ENCODE assay signal across 1 cellular context in the genomic region with DNA sequence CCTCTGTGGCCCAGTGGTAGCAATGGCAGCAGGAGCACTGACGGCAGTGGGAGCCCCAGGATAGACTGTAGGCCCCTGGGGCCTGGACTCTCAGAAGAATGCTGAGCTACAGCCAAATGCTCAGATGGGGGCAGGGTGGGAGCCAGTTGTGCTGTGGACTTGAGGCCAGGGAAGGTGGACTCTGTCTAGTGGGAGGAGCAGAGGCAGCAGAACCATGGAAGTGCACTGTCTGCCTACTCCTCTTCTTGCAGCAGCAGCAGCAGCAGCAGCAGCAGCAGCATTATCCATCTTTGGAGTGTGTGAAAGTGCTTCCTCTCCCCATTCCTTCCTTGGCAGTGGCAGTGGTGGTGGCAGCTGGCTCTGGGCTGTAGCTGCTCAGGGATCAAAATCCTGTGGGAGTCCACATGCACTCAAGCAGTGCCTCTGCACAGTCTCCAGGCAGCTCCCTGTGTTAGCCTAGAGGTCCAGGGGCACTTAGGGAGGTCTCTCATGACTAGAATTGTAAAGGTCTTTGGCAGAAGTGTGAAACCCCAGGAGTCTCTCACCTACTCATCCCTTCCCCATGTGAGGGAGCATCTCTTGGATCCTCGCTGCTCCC.
A peak's percentile ranks its signal among the peaks of the same experiment; 100 is the strongest.
TF ChIP-seq lines count a peak whose summit lies in the region.

No MANE protein-coding gene starts in this region.

TF ChIP-seq in HepG2, 621 proteins besides CTCF, POLR2A, EP300 and RAD21:
- TF ChIP-seq, protein P1, sequence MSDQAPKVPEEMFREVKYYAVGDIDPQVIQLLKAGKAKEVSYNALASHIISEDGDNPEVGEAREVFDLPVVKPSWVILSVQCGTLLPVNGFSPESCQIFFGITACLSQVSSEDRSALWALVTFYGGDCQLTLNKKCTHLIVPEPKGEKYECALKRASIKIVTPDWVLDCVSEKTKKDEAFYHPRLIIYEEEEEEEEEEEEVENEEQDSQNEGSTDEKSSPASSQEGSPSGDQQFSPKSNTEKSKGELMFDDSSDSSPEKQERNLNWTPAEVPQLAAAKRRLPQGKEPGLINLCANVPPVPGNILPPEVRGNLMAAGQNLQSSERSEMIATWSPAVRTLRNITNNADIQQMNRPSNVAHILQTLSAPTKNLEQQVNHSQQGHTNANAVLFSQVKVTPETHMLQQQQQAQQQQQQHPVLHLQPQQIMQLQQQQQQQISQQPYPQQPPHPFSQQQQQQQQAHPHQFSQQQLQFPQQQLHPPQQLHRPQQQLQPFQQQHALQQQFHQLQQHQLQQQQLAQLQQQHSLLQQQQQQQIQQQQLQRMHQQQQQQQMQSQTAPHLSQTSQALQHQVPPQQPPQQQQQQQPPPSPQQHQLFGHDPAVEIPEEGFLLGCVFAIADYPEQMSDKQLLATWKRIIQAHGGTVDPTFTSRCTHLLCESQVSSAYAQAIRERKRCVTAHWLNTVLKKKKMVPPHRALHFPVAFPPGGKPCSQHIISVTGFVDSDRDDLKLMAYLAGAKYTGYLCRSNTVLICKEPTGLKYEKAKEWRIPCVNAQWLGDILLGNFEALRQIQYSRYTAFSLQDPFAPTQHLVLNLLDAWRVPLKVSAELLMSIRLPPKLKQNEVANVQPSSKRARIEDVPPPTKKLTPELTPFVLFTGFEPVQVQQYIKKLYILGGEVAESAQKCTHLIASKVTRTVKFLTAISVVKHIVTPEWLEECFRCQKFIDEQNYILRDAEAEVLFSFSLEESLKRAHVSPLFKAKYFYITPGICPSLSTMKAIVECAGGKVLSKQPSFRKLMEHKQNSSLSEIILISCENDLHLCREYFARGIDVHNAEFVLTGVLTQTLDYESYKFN (CRISPR knock-in tag; conservative IDR thresholded peaks at IDR 0.05) = 0 out of 2 replicates have a peak, but pooled peaks have one; percentile 17
- TF ChIP-seq, protein P2, sequence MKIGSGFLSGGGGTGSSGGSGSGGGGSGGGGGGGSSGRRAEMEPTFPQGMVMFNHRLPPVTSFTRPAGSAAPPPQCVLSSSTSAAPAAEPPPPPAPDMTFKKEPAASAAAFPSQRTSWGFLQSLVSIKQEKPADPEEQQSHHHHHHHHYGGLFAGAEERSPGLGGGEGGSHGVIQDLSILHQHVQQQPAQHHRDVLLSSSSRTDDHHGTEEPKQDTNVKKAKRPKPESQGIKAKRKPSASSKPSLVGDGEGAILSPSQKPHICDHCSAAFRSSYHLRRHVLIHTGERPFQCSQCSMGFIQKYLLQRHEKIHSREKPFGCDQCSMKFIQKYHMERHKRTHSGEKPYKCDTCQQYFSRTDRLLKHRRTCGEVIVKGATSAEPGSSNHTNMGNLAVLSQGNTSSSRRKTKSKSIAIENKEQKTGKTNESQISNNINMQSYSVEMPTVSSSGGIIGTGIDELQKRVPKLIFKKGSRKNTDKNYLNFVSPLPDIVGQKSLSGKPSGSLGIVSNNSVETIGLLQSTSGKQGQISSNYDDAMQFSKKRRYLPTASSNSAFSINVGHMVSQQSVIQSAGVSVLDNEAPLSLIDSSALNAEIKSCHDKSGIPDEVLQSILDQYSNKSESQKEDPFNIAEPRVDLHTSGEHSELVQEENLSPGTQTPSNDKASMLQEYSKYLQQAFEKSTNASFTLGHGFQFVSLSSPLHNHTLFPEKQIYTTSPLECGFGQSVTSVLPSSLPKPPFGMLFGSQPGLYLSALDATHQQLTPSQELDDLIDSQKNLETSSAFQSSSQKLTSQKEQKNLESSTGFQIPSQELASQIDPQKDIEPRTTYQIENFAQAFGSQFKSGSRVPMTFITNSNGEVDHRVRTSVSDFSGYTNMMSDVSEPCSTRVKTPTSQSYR (CRISPR knock-in tag; IDR thresholded peaks at IDR 0.05; ENCODE audit: borderline replicate concordance) = peak; percentile 59; the same call in 1 of the 2 replicates
- TF ChIP-seq SP5 (CRISPR knock-in tag; IDR thresholded peaks at IDR 0.05; ENCODE audit: borderline replicate concordance, low read depth) (peak; percentile 16; the same call in 1 of the 2 replicates), HNF4A (CRISPR knock-in tag; IDR thresholded peaks at IDR 0.05) (peak; percentile 78), TAF1 (CRISPR knock-in tag; IDR thresholded peaks at IDR 0.05) (no peak), HOXA7 (CRISPR knock-in tag; IDR thresholded peaks at IDR 0.05) (no peak), YY1 (IDR thresholded peaks at IDR 0.05; ENCODE audit: insufficient read depth, insufficient replicate concordance, low read depth, low read length) (peak; percentile 20), PAWR (CRISPR knock-in tag; IDR thresholded peaks at IDR 0.05; ENCODE audit: borderline replicate concordance) (no peak), HNF4G (IDR thresholded peaks at IDR 0.05; ENCODE audit: borderline replicate concordance, low read depth, low read length) (peak; percentile 47; the same call in 1 of the 2 replicates), HNF4G (CRISPR knock-in tag; IDR thresholded peaks at IDR 0.05; ENCODE audit: borderline replicate concordance, low read depth) (no peak), MAFK (conservative IDR thresholded peaks at IDR 0.05 in 1 of 2, IDR thresholded peaks at IDR 0.05 in 1 of 2; ENCODE audit: low read length in 2 of 2) (0 out of 4 replicates have a peak, but pooled peaks of 1 of the 2 experiments have one; percentile 5), TSC22D2 (CRISPR knock-in tag; IDR thresholded peaks at IDR 0.05; ENCODE audit: borderline replicate concordance) (no peak), ZSCAN21 (CRISPR knock-in tag; IDR thresholded peaks at IDR 0.05; ENCODE audit: borderline replicate concordance) (no peak)
- TF ChIP-seq, protein P3, sequence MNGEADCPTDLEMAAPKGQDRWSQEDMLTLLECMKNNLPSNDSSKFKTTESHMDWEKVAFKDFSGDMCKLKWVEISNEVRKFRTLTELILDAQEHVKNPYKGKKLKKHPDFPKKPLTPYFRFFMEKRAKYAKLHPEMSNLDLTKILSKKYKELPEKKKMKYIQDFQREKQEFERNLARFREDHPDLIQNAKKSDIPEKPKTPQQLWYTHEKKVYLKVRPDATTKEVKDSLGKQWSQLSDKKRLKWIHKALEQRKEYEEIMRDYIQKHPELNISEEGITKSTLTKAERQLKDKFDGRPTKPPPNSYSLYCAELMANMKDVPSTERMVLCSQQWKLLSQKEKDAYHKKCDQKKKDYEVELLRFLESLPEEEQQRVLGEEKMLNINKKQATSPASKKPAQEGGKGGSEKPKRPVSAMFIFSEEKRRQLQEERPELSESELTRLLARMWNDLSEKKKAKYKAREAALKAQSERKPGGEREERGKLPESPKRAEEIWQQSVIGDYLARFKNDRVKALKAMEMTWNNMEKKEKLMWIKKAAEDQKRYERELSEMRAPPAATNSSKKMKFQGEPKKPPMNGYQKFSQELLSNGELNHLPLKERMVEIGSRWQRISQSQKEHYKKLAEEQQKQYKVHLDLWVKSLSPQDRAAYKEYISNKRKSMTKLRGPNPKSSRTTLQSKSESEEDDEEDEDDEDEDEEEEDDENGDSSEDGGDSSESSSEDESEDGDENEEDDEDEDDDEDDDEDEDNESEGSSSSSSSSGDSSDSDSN (CRISPR knock-in tag; IDR thresholded peaks at IDR 0.05) = no peak
